In the genomic region with DNA sequence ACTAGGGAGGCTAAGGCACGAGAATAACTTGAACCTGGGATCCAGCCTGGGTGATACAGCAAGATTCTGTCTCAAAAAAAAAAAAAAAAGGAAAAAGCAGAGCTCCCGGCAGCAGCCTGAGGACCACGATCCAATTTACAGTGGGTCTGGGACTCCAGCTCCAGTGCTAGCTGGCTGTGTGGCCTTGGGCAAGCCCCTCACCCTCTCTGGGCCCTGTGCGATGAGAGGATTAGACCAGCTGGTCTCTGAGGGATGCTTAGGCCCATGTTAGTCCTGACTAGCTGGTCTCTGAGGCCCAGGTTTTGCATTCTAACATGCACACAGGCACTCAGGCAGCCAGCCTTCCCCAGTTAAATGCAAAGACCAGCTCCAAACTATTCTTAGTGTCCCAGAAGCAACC, we compare ENCODE assay signal across 17 cellular contexts. TPM values are rescaled to one million over a fixed set of nuclear protein-coding genes. Genes with fewer than 3 reads are reported as not detected.
DNase-seq lines count a peak whose midpoint lies in the region; ATAC-seq, FAIRE-seq and TF ChIP-seq lines count a peak whose summit lies in the region.
"Had no signal": no experiment of that assay in that cellular context is flagged by ENCODE, and none has a peak within 500 bp of the region (broad histone marks: within the 10 kb centered on the region; RNA-seq: fewer than 3 reads in every experiment).

No MANE protein-coding gene starts in this region.

- no peak overlapping the region for H3K4me2 ChIP-seq in A549
- H3K4me2 ChIP-seq: BLaER1 had no signal

- no peak for TF ChIP-seq EP300 in A549 (IDR thresholded peaks at IDR 0.05)

- POLR2A ChIA-PET in A549 (lab: Yijun Ruan, JAX) (no interaction called here), RWPE1 (lab: Yijun Ruan, JAX; ENCODE audit: low non-redundant PET) (no interaction called here)
- POLR2A ChIA-PET in naive thymus-derived CD4-positive, alpha-beta T cell (lab: Charles Lee) = interaction anchor here (1.2 to 1.5 kb wide), 2 partner anchors 19 to 34 kb away, joined by 3 to 7 read pairs; a partner anchor contains a TSS

- 91 to 96% (median 92%) methylated on average over 4 of the region's 4 CpGs for WGBS in heart left ventricle, 4 donors
- 97% methylated on average over 4 of the region's 4 CpGs for WGBS in A549 (ENCODE audit: missing lambda C conversion rate)

- no peaks in the 10 kb centered on the region for H3K27me3 Mint-ChIP-seq in neural crest cell (ENCODE audit: low read depth)
- peaks cover 0 to 6% (median 0%) of the 10 kb centered on the region in 5 donors for H3K27me3 Mint-ChIP-seq in naive thymus-derived CD4-positive, alpha-beta T cell

- H3K4me1 ChIP-seq in heart left ventricle (peaks cover 0 to 90% (median 61%) of the 10 kb centered on the region in 12 donors), A549 (peaks cover 62% of the 10 kb centered on the region)
- H3K4me1 ChIP-seq in naive thymus-derived CD4-positive, alpha-beta T cell (ENCODE audit: control insufficient read depth in 2 of 2, insufficient read depth in 2 of 2, low read length in 2 of 2) = peaks cover 0 to 14% of the 10 kb centered on the region in 2 donors

- peak overlapping the region; percentile 27 for H3K27ac Mint-ChIP-seq in neural crest cell (ENCODE audit: unreplicated experiment)
- H3K27ac Mint-ChIP-seq in naive thymus-derived CD4-positive, alpha-beta T cell = peak overlapping the region in 1 of 9 donors; percentile 41
- H3K27ac Mint-ChIP-seq: CD14-positive monocyte; CD4-positive, alpha-beta memory T cell; H9 had no signal

- peaks cover 30% of the 10 kb centered on the region for H3K4me1 Mint-ChIP-seq in neural crest cell
- peaks cover 15 to 20% (median 17%) of the 10 kb centered on the region in 7 donors for H3K4me1 Mint-ChIP-seq in naive thymus-derived CD4-positive, alpha-beta T cell

- FAIRE-seq in A549 (lab: Jason Lieb, UNC) = no peak
- FAIRE-seq: H1 had no signal

- ATAC-seq in heart left ventricle = no peak
- ATAC-seq in left ventricle myocardium superior = no peak
- ATAC-seq in A549 = no peak
- ATAC-seq in naive thymus-derived CD4-positive, alpha-beta T cell = no peak

- no peak for TF ChIP-seq RAD21 in A549 (conservative IDR thresholded peaks at IDR 0.05 in 1 of 2, IDR thresholded peaks at IDR 0.05 in 1 of 2)

- peaks cover 4% of the 10 kb centered on the region for H3K36me3 Mint-ChIP-seq in neural crest cell (ENCODE audit: low read depth)
- no peaks in the 10 kb centered on the region for H3K36me3 Mint-ChIP-seq in naive thymus-derived CD4-positive, alpha-beta T cell
- H3K36me3 Mint-ChIP-seq: CD14-positive monocyte; CD4-positive, alpha-beta memory T cell had no signal

- TF ChIP-seq POLR2A in heart left ventricle (IDR thresholded peaks at IDR 0.05) (no peak), A549 (IDR thresholded peaks at IDR 0.05; ENCODE audit: low read length) (no peak)

- H3K27ac ChIP-seq in heart left ventricle (peak overlapping the region in 8 of 12 donors; percentile 5 to 88 (median 46)), A549 (peak overlapping the region in 1 of 2 experiments; percentile 99; a peak in 3 of 6 replicates), RWPE1 (peak overlapping the region; percentile 96)
- H3K27ac ChIP-seq in naive thymus-derived CD4-positive, alpha-beta T cell (ENCODE audit: low read depth, low read length) = no peak overlapping the region
- H3K27ac ChIP-seq: 22Rv1, BLaER1 had no signal

- H3K27me3 ChIP-seq in heart left ventricle = no peaks in the 10 kb centered on the region
- no peaks in the 10 kb centered on the region for H3K27me3 ChIP-seq in naive thymus-derived CD4-positive, alpha-beta T cell (ENCODE audit: control insufficient read depth in 2 of 2, insufficient read depth in 2 of 2, low read length in 2 of 2)

- H3K4me3 ChIP-seq in heart left ventricle (no peak overlapping the region), A549 (no peak overlapping the region)
- H3K4me3 ChIP-seq in naive thymus-derived CD4-positive, alpha-beta T cell (ENCODE audit: low read length) = no peak overlapping the region
- H3K4me3 ChIP-seq: BLaER1 had no signal

- CTCF ChIA-PET in A549 (lab: Yijun Ruan, JAX) = interaction anchor here (0.8 to 2.3 kb wide), 5 partner anchors 9 to 189 kb away, joined by 3 to 9 read pairs (median 3); no protein-coding TSS in a partner anchor
- CTCF ChIA-PET in RWPE1 (lab: Yijun Ruan, JAX) = no interaction called here
- CTCF ChIA-PET in naive thymus-derived CD4-positive, alpha-beta T cell (lab: Charles Lee) = interaction anchor here (0.6 to 1.8 kb wide), 2 partner anchors 33 to 109 kb away, joined by 3 to 12 read pairs; no protein-coding TSS in a partner anchor

- H3K9me3 Mint-ChIP-seq in neural crest cell = no peaks in the 10 kb centered on the region
- no peaks in the 10 kb centered on the region for H3K9me3 Mint-ChIP-seq in naive thymus-derived CD4-positive, alpha-beta T cell
- H3K9me3 Mint-ChIP-seq: CD14-positive monocyte, H9 had no signal

- H3K36me3 ChIP-seq in heart left ventricle = peaks cover 0 to 50% (median 18%) of the 10 kb centered on the region in 9 donors
- H3K36me3 ChIP-seq in naive thymus-derived CD4-positive, alpha-beta T cell (ENCODE audit: control insufficient read depth in 2 of 3, insufficient read depth in 3 of 3, low read length in 3 of 3) = no peaks in the 10 kb centered on the region
- H3K36me3 ChIP-seq: BLaER1 had no signal

- H3K4me3 Mint-ChIP-seq in neural crest cell = no peak overlapping the region
- no peak overlapping the region for H3K4me3 Mint-ChIP-seq in naive thymus-derived CD4-positive, alpha-beta T cell
- H3K4me3 Mint-ChIP-seq: CD14-positive monocyte; CD4-positive, alpha-beta memory T cell; H9 had no signal

- no peak for TF ChIP-seq CTCF in heart left ventricle (IDR thresholded peaks at IDR 0.05)
- no peak for TF ChIP-seq CTCF in A549 (IDR thresholded peaks at IDR 0.05)
- no peak for TF ChIP-seq CTCF in RWPE1 (conservative IDR thresholded peaks at IDR 0.05; ENCODE audit: low read depth)
- no peak for TF ChIP-seq CTCF in neural crest cell (conservative IDR thresholded peaks at IDR 0.05)

- intact Hi-C loops in heart left ventricle (cut with DNase I) (no loop called here), left ventricle myocardium superior (cut with micrococcal nuclease) (no loop called here)
- intact Hi-C loops in naive thymus-derived CD4-positive, alpha-beta T cell (cut with micrococcal nuclease) = no loop called here

- no peak for DNase-seq in heart left ventricle
- no peak for DNase-seq in left ventricle myocardium superior
- DNase-seq in A549 (ENCODE audit: low read depth in 1 of 2, low spot score in 1 of 2) = no peak
- no peak for DNase-seq in RWPE1 (ENCODE audit: low spot score)
- no peak for DNase-seq in neural crest cell (ENCODE audit: low read depth, low spot score)
- DNase-seq in naive thymus-derived CD4-positive, alpha-beta T cell = no peak
- DNase-seq in SIG-M5 (lab: John Stamatoyannopoulos, UW) = no peak
- DNase-seq: CD4-positive, alpha-beta memory T cell; DMS153; DMS79 treated with DMSO at 0.1 percent for 48 hours; GF-D8; H9 had no signal

- no peaks in the 10 kb centered on the region for H3K9me3 ChIP-seq in heart left ventricle
- no peaks in the 10 kb centered on the region for H3K9me3 ChIP-seq in A549
- H3K9me3 ChIP-seq in naive thymus-derived CD4-positive, alpha-beta T cell (ENCODE audit: control insufficient read depth in 2 of 3, low read length in 3 of 3) = no peaks in the 10 kb centered on the region
- H3K9me3 ChIP-seq: BLaER1 had no signal

TF ChIP-seq in A549, 52 proteins besides CTCF, POLR2A, EP300 and RAD21:
- TF ChIP-seq ZFP36 (IDR thresholded peaks at IDR 0.05; ENCODE audit: borderline replicate concordance, partially characterized antibody) (peak; percentile 25), NR3C1 (IDR thresholded peaks at IDR 0.05) (no peak)

RNA-seq across cellular contexts. Expression of a gene that starts 13.7 kb away (rescaled TPM):
- total RNA-seq in heart left ventricle (10 to 100 TPM in 3 of 9 donors, 1 to 10 TPM in 6; 5.2 to 12.6 (median 8.1) TPM), left ventricle myocardium superior (10.0 TPM), neural crest cell (7.0 and 7.3 TPM in 2 replicates)
- polyA plus RNA-seq in heart left ventricle (10 to 100 TPM in 1 of 2 donors, 1 to 10 TPM in 1; 7.8 to 13.9 TPM), A549 (2011; rRNA removed) (8.3 and 11.1 TPM in 2 replicates), A549 (2017; fragmentation: RNase III; extraction: RNeasy Plus Mini Kit Qiagen cat#74134 plus additional on column Dnase treatment) (14.1 to 16.1 TPM (median 15.3 TPM) in 3 replicates)
- polyA plus RNA-seq in A549 (2012; cell fraction: cytosol; rRNA removed) = 16.0 and 23.0 TPM in 2 replicates
- polyA plus RNA-seq in A549 (2012; cell fraction: nucleus; rRNA removed) = 52.8 and 67.1 TPM in 2 replicates
- polyA minus RNA-seq in A549 (2011; rRNA and poly(A)+ RNA removed) = 12.5 and 17.6 TPM in 2 replicates
- total RNA-seq in naive thymus-derived CD4-positive, alpha-beta T cell = 1 to 10 TPM in 1 of 5 experiments, under 1 TPM in 3, not detected in 1; 0.13 to 1.0 (median 0.57) TPM
- under 1 TPM in 1 of 2 donors, not detected in 1; 0.69 TPM for polyA plus RNA-seq in naive thymus-derived CD4-positive, alpha-beta T cell
- polyA plus RNA-seq: CD14-positive monocyte; CD4-positive, alpha-beta memory T cell had no signal

RNA-seq across cellular contexts. Expression of a gene that starts 19.4 kb away (rescaled TPM):
- total RNA-seq in heart left ventricle = 10 to 100 TPM in 4 of 9 donors, 1 to 10 TPM in 5; 5.8 to 25.6 (median 9.6) TPM
- polyA plus RNA-seq in heart left ventricle = 10 to 100 TPM in 1 of 2 donors, 1 to 10 TPM in 1; 7.1 to 16.3 TPM
- total RNA-seq in left ventricle myocardium superior = 13.9 TPM
- polyA plus RNA-seq in A549 (2011; rRNA removed) = 1.2 and 2.0 TPM in 2 replicates
- polyA plus RNA-seq in A549 (2012; cell fraction: cytosol; rRNA removed) = 2.3 and 3.2 TPM in 2 replicates
- 18.4 and 23.7 TPM in 2 replicates for polyA plus RNA-seq in A549 (2012; cell fraction: nucleus; rRNA removed)
- 1.7 to 1.8 TPM (median 1.7 TPM) in 3 replicates for polyA plus RNA-seq in A549 (2017; fragmentation: RNase III; extraction: RNeasy Plus Mini Kit Qiagen cat#74134 plus additional on column Dnase treatment)
- 0.73 and 0.95 TPM in 2 replicates for polyA minus RNA-seq in A549 (2011; rRNA and poly(A)+ RNA removed)
- 3.2 and 4.7 TPM in 2 replicates for total RNA-seq in neural crest cell
- 100 to 1,000 TPM; 146 to 223 (median 203) TPM for total RNA-seq in naive thymus-derived CD4-positive, alpha-beta T cell
- polyA plus RNA-seq in naive thymus-derived CD4-positive, alpha-beta T cell = 100 to 1,000 TPM; 350 to 449 TPM
- total RNA-seq: A673 had no signal

RNA-seq across cellular contexts. Expression of a gene that starts 54.7 kb away (rescaled TPM):
- total RNA-seq in heart left ventricle (10 to 100 TPM; 11.9 to 34.9 (median 23.8) TPM), left ventricle myocardium superior (14.6 TPM), neural crest cell (22.6 and 26.1 TPM in 2 replicates)
- polyA plus RNA-seq in heart left ventricle (10 to 100 TPM; 10.4 to 17.7 TPM), A549 (2011; rRNA removed) (12.2 and 16.0 TPM in 2 replicates), A549 (2017; fragmentation: RNase III; extraction: RNeasy Plus Mini Kit Qiagen cat#74134 plus additional on column Dnase treatment) (20.2 to 21.5 TPM (median 20.3 TPM) in 3 replicates)
- 23.4 and 33.7 TPM in 2 replicates for polyA plus RNA-seq in A549 (2012; cell fraction: cytosol; rRNA removed)
- 21.3 and 29.9 TPM in 2 replicates for polyA plus RNA-seq in A549 (2012; cell fraction: nucleus; rRNA removed)
- 9.8 and 15.0 TPM in 2 replicates for polyA minus RNA-seq in A549 (2011; rRNA and poly(A)+ RNA removed)
- total RNA-seq in naive thymus-derived CD4-positive, alpha-beta T cell = 1 to 10 TPM in 1 of 5 experiments, under 1 TPM in 3, not detected in 1; 0.27 to 1.6 (median 0.62) TPM
- not detected for polyA plus RNA-seq in naive thymus-derived CD4-positive, alpha-beta T cell
- total RNA-seq: CD4-positive, alpha-beta memory T cell had no signal
- polyA plus RNA-seq: CD4-positive, alpha-beta memory T cell had no signal
